8 cellular contexts compared by ENCODE assay signal in the genomic region with DNA sequence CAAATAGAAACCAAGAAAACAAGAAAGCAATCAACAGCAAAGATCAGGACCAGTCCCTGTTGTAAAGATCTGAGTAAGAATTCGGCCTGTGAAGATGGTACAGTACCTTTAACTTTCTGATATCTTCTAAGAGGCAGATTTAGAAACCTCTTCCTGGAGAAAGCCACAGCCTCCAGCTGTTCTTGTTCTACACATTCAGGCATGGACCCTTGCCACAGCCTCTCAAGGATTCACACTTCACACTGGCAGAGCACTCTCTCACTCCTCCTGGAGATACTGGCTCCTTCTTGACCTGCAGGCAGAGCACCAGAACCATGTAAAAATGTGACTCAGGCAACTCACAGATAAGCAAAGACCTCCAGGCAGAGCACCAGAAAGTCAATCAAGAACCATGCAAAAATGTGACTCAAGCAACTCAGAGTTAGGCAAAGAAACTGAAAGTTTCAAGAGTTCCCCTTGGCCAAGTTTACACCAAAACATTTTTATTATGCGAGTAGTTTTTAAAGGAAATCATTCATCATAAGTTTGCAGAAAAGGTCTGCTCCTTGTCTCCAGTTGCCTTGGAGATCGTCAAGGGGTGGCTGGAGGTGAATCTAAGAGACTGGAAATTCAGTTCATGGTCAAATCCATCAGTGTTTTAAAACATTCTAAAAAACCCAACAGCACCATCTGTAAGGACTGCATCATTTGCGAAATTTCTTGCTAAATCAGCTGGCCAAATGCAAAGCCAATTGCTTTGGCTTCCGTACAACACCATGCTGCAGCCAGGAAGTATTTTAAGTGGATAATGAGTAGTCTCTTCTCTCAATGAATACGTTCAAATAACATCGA.
A peak's percentile ranks its signal among the peaks of the same experiment; 100 is the strongest.
DNase-seq lines count a peak whose midpoint lies in the region; ATAC-seq lines count a peak whose summit lies in the region.

No MANE protein-coding gene starts in this region.

- H3K4me1 Mint-ChIP-seq in activated naive CD8-positive, alpha-beta T cell treated with anti-CD3 and anti-CD28 coated beads, Interleukin-2, amount 50 U/mL, for 24 hours: peaks cover 91% of the 10 kb centered on the region
- H3K4me1 Mint-ChIP-seq in stimulated activated naive CD8-positive, alpha-beta T cell treated with anti-CD3 and anti-CD28 coated beads, Interleukin-15, Interleukin-2, amounts not matched to agents 100 ng/mL and 50 ng/mL, for 24 hours (ENCODE audit: low read depth): peaks cover 97% of the 10 kb centered on the region

- H3K27ac Mint-ChIP-seq in activated naive CD8-positive, alpha-beta T cell treated with anti-CD3 and anti-CD28 coated beads, Interleukin-2, amount 50 U/mL, for 24 hours: peak overlapping the region; percentile 99
- peak overlapping the region; percentile 95 for H3K27ac Mint-ChIP-seq in stimulated activated naive CD8-positive, alpha-beta T cell treated with anti-CD3 and anti-CD28 coated beads, Interleukin-15, Interleukin-2, amounts not matched to agents 100 ng/mL and 50 ng/mL, for 24 hours

- peak overlapping the region; percentile 70 for H3K4me3 Mint-ChIP-seq in activated naive CD8-positive, alpha-beta T cell treated with anti-CD3 and anti-CD28 coated beads, Interleukin-2, amount 50 U/mL, for 24 hours
- H3K4me3 Mint-ChIP-seq in stimulated activated naive CD8-positive, alpha-beta T cell treated with anti-CD3 and anti-CD28 coated beads, Interleukin-15, Interleukin-2, amounts not matched to agents 100 ng/mL and 50 ng/mL, for 24 hours: peak overlapping the region; percentile 79

- DNase-seq in A172 (ENCODE audit: low spot score) (peak; percentile 26), NCI-H446 (lab: John Stamatoyannopoulos, UW) (peak; percentile 45 to 88), left kidney (ENCODE audit: low read depth, low spot score) (peak; percentile 39), SK-N-DZ (ENCODE audit: low spot score) (no peak)
- DNase-seq in activated naive CD8-positive, alpha-beta T cell treated with anti-CD3 and anti-CD28 coated beads, Interleukin-2, amount 50 U/mL, for 24 hours: peak; percentile 47

- ATAC-seq in GM18502 (IDR thresholded peaks at IDR 0.05; ENCODE audit: poor library complexity, unreplicated experiment) (peak; percentile 80), HG02870 (IDR thresholded peaks at IDR 0.05; ENCODE audit: unreplicated experiment) (peak; percentile 84)
- peak; percentile 86 for ATAC-seq in activated naive CD8-positive, alpha-beta T cell treated with anti-CD3 and anti-CD28 coated beads, Interleukin-2, amount 50 U/mL, for 24 hours

- no peaks in the 10 kb centered on the region for H3K36me3 Mint-ChIP-seq in activated naive CD8-positive, alpha-beta T cell treated with anti-CD3 and anti-CD28 coated beads, Interleukin-2, amount 50 U/mL, for 24 hours (ENCODE audit: low read depth)
- H3K36me3 Mint-ChIP-seq in stimulated activated naive CD8-positive, alpha-beta T cell treated with anti-CD3 and anti-CD28 coated beads, Interleukin-15, Interleukin-2, amounts not matched to agents 100 ng/mL and 50 ng/mL, for 24 hours (ENCODE audit: low read depth): no peaks in the 10 kb centered on the region

- H3K27me3 Mint-ChIP-seq in activated naive CD8-positive, alpha-beta T cell treated with anti-CD3 and anti-CD28 coated beads, Interleukin-2, amount 50 U/mL, for 24 hours: no peaks in the 10 kb centered on the region
- H3K27me3 Mint-ChIP-seq in stimulated activated naive CD8-positive, alpha-beta T cell treated with anti-CD3 and anti-CD28 coated beads, Interleukin-15, Interleukin-2, amounts not matched to agents 100 ng/mL and 50 ng/mL, for 24 hours: no peaks in the 10 kb centered on the region

- H3K9me3 Mint-ChIP-seq in activated naive CD8-positive, alpha-beta T cell treated with anti-CD3 and anti-CD28 coated beads, Interleukin-2, amount 50 U/mL, for 24 hours: no peaks in the 10 kb centered on the region
- H3K9me3 Mint-ChIP-seq in stimulated activated naive CD8-positive, alpha-beta T cell treated with anti-CD3 and anti-CD28 coated beads, Interleukin-15, Interleukin-2, amounts not matched to agents 100 ng/mL and 50 ng/mL, for 24 hours: no peaks in the 10 kb centered on the region
